ENCODE assay signal across 8 cellular contexts in genomic region chr3:161273589-161274218, GRCh38. TPM values are rescaled to one million over a fixed set of nuclear protein-coding genes. Genes with fewer than 3 reads are reported as not detected.
DNase-seq lines count a peak whose midpoint lies in the region; TF ChIP-seq lines count a peak whose summit lies in the region.
"Had no signal": no experiment of that assay in that cellular context is flagged by ENCODE, and none has a peak within 500 bp of the region (broad histone marks: within the 10 kb centered on the region; RNA-seq: fewer than 3 reads in every experiment).

No MANE protein-coding gene starts in this region.

- H3K18ac ChIP-seq in H9 (ENCODE audit: insufficient read length, low read depth, low read length): no peak overlapping the region
- no peak overlapping the region for H3K18ac ChIP-seq in neuronal stem cell (ENCODE audit: low read length)

- H4K5ac ChIP-seq in H9 (ENCODE audit: insufficient read length, low read depth, low read length): no peak overlapping the region

- H3K4me3 ChIP-seq in neuronal stem cell (ENCODE audit: low read length in 2 of 2) (no peak overlapping the region), H7 (ENCODE audit: insufficient read depth, low read depth, low read length) (no peak overlapping the region)

- no peak overlapping the region for H2BK20ac ChIP-seq in H9 (ENCODE audit: low read depth, low read length, poor library complexity, severe bottlenecking)

- peaks cover 15 to 23% of the 10 kb centered on the region in 2 experiments for H3K4me1 Mint-ChIP-seq in H9
- H3K4me1 Mint-ChIP-seq: naive B cell had no signal

- H3K36me3 Mint-ChIP-seq in H9 (ENCODE audit: insufficient read depth in 1 of 3, low read depth in 3 of 3): peaks cover 29 to 39% (median 31%) of the 10 kb centered on the region in 3 experiments

- H4K20me1 ChIP-seq in H9 (ENCODE audit: control insufficient read depth, insufficient read depth, insufficient read length): no peaks in the 10 kb centered on the region

- H2BK12ac ChIP-seq in H9 (ENCODE audit: insufficient read length, low read depth, low read length) (no peak overlapping the region), neuronal stem cell (ENCODE audit: low read length) (no peak overlapping the region)

- H3K27me3 Mint-ChIP-seq in H9 (ENCODE audit: low read depth): no peaks in the 10 kb centered on the region
- H3K27me3 Mint-ChIP-seq: naive B cell had no signal

- WGBS in H9 (ENCODE audit: extremely low coverage, insufficient read length, low lambda C conversion rate): no CpG with 5 or more reads among the region's 3 CpGs
- WGBS in neuronal stem cell (ENCODE audit: extremely low coverage in 2 of 2, insufficient read length in 2 of 2, insufficient replicate concordance in 1 of 2), 2 donors: no CpG with 5 or more reads among the region's 3 CpGs

- peaks cover 24 to 31% of the 10 kb centered on the region in 2 experiments for H3K9me3 Mint-ChIP-seq in H9

- H3T11ph ChIP-seq in H9 (ENCODE audit: low read length): no peak overlapping the region

- H3K4ac ChIP-seq in H9 (ENCODE audit: low read depth, low read length) (no peak overlapping the region), neuronal stem cell (ENCODE audit: low read length) (no peak overlapping the region)

- no peaks in the 10 kb centered on the region for H3K23me2 ChIP-seq in H9 (ENCODE audit: insufficient read length, low read depth, low read length, poor library complexity, severe bottlenecking)

- H3K4me1 ChIP-seq in H9 (ENCODE audit: insufficient read depth, low read length) (no peaks in the 10 kb centered on the region), neuronal stem cell (ENCODE audit: control insufficient read depth in 2 of 2, insufficient read depth in 1 of 2, low read depth in 1 of 2, low read length in 2 of 2) (no peaks in the 10 kb centered on the region)

- no peaks in the 10 kb centered on the region for H3K36me3 ChIP-seq in neuronal stem cell (replicated peaks in 1 of 2; ENCODE audit: control insufficient read depth in 2 of 2, insufficient read depth in 2 of 2, low read length in 2 of 2)
- no peaks in the 10 kb centered on the region; the same call in 1 of the 2 replicates for H3K36me3 ChIP-seq in H7 (replicated peaks; ENCODE audit: control insufficient read depth, insufficient read depth, low read length)

- peak; percentile 72 for DNase-seq in COR-L47 (lab: John Stamatoyannopoulos, UW)
- no peak for DNase-seq in H9
- DNase-seq in RKO (ENCODE audit: low spot score): peak; percentile 62
- peak; percentile 28 for DNase-seq in effector CD4-positive, alpha-beta T cell
- peak; percentile 9 for DNase-seq in neuronal stem cell (ENCODE audit: low spot score)
- DNase-seq in H7: no peak
- DNase-seq in iPS-NIHi11 (ENCODE audit: low spot score): no peak
- DNase-seq: naive B cell had no signal

- TF ChIP-seq CTCF in H9 (conservative IDR thresholded peaks at IDR 0.05): peak; percentile 82

- H3K27ac Mint-ChIP-seq in H9: no peak overlapping the region
- H3K27ac Mint-ChIP-seq: naive B cell had no signal

- H2AFZ ChIP-seq in H9 (ENCODE audit: low read length): no peak overlapping the region
- no peak overlapping the region for H2AFZ ChIP-seq in neuronal stem cell (ENCODE audit: low read length)

- H3K23ac ChIP-seq in H9 (ENCODE audit: insufficient read length, low read depth, low read length) (no peak overlapping the region), neuronal stem cell (ENCODE audit: low read depth, low read length, poor library complexity) (no peak overlapping the region)

- H3K27ac ChIP-seq in H9 (ENCODE audit: insufficient read length, low read depth, low read length): no peak overlapping the region
- no peak overlapping the region for H3K27ac ChIP-seq in neuronal stem cell (replicated peaks; ENCODE audit: low read length)

- H2BK120ac ChIP-seq in H9 (ENCODE audit: low read depth, low read length, poor library complexity, severe bottlenecking) (no peak overlapping the region), neuronal stem cell (ENCODE audit: low read depth, low read length) (no peak overlapping the region)

- H3K14ac ChIP-seq in H9 (ENCODE audit: insufficient read depth, low read length) (no peak overlapping the region), neuronal stem cell (ENCODE audit: low read length) (no peak overlapping the region)

- no peak overlapping the region for H3K56ac ChIP-seq in H9 (ENCODE audit: insufficient read length, low read depth, low read length)

- H2BK5ac ChIP-seq in H9 (ENCODE audit: insufficient read length, low read length) (no peak overlapping the region), neuronal stem cell (ENCODE audit: low read length) (no peak overlapping the region)

- H2BK15ac ChIP-seq in H9 (ENCODE audit: low read depth, low read length) (no peak overlapping the region), neuronal stem cell (ENCODE audit: low read length) (no peak overlapping the region)

- H3K4me2 ChIP-seq in H9 (ENCODE audit: insufficient read depth, insufficient read length, low read length) (no peak overlapping the region), neuronal stem cell (ENCODE audit: insufficient read depth, low read length, poor library complexity, severe bottlenecking) (no peak overlapping the region)

- H3K9ac ChIP-seq in H9 (ENCODE audit: extremely low read depth, insufficient read length, low read length) (no peak overlapping the region), neuronal stem cell (ENCODE audit: low read depth, low read length, poor library complexity) (no peak overlapping the region)

- H2AK5ac ChIP-seq in H9 (ENCODE audit: insufficient read length, low read length): no peak overlapping the region
- no peak overlapping the region for H2AK5ac ChIP-seq in neuronal stem cell (ENCODE audit: low read depth, low read length)

- H3K4me3 Mint-ChIP-seq in H9: no peak overlapping the region

- H3K27me3 ChIP-seq in H9 (ENCODE audit: insufficient read depth, low read length): no peaks in the 10 kb centered on the region
- H3K27me3 ChIP-seq in neuronal stem cell (ENCODE audit: control insufficient read depth in 3 of 3, insufficient read depth in 3 of 3, low read depth in 1 of 3, low read length in 3 of 3): no peaks in the 10 kb centered on the region
- H3K27me3 ChIP-seq in H7 (ENCODE audit: control insufficient read depth, insufficient read depth, low read length): no peaks in the 10 kb centered on the region

- H4K8ac ChIP-seq in H9 (replicated peaks; ENCODE audit: insufficient read length, low read depth, low read length) (no peak overlapping the region), neuronal stem cell (ENCODE audit: low read depth, low read length) (no peak overlapping the region)

- no peaks in the 10 kb centered on the region for H3K79me2 ChIP-seq in H9 (ENCODE audit: insufficient read depth, low read length)

- H4K91ac ChIP-seq in H9 (ENCODE audit: insufficient read length, low read depth, low read length) (no peak overlapping the region), neuronal stem cell (ENCODE audit: low read depth, low read length, poor library complexity) (no peak overlapping the region)

- H3K79me1 ChIP-seq in H9 (ENCODE audit: insufficient read depth, low read depth, low read length, poor library complexity, severe bottlenecking) (no peaks in the 10 kb centered on the region), neuronal stem cell (ENCODE audit: low read depth, low read length) (no peaks in the 10 kb centered on the region)

- no peaks in the 10 kb centered on the region for H3K9me3 ChIP-seq in H9 (ENCODE audit: control insufficient read depth, low read depth, low read length)
- peaks cover 0 to 8% of the 10 kb centered on the region in 2 donors for H3K9me3 ChIP-seq in neuronal stem cell (replicated peaks in 1 of 2; ENCODE audit: control insufficient read depth in 2 of 2, insufficient read depth in 1 of 2, low read depth in 1 of 2, low read length in 2 of 2)

RNA-seq across cellular contexts. Expression of gene NMD3, which starts 52.6 kb away (rescaled TPM):
- 55.5 and 55.6 TPM in 2 replicates for total RNA-seq in H9 (2021)
- 24.2 TPM for polyA plus RNA-seq in neuronal stem cell (2013, experiment 1 of 2)
- polyA plus RNA-seq in neuronal stem cell (2013, experiment 2 of 2): 23.3 TPM
- 45.2 and 57.8 TPM in 2 replicates for total RNA-seq in H7 (2014; rRNA removed; shearing (Covaris generic))

Comparison
In these comparisons a context has a peak if more than half of its experiments do, and no peak if none do; other contexts are left out.
1. DNase-seq: peak in COR-L47 (single experiment), RKO (single experiment), effector CD4-positive, alpha-beta T cell (single experiment) and neuronal stem cell (single experiment); none in H9 (single experiment), H7 (single experiment) and iPS-NIHi11 (single experiment).